Comparison of ENCODE assay signal across 8 cellular contexts in genomic region chr11:44066732-44067131, GRCh38. TPM values are rescaled to one million over a fixed set of nuclear protein-coding genes. Genes with fewer than 3 reads are reported as not detected.
DNase-seq lines count a peak whose midpoint lies in the region; ATAC-seq and TF ChIP-seq lines count a peak whose summit lies in the region.

No MANE protein-coding gene starts in this region.

- H3K27me3 ChIP-seq in DOHH2 (ENCODE audit: control insufficient read depth, low read length), result no peaks in the 10 kb centered on the region
- H3K27me3 ChIP-seq in ascending aorta, result no peaks in the 10 kb centered on the region

- H3K79me2 ChIP-seq in DOHH2 (ENCODE audit: control insufficient read depth, low read length), result no peaks in the 10 kb centered on the region

- peak overlapping the region; percentile 71 for H3K4me3 ChIP-seq in DOHH2 (ENCODE audit: low read length)
- peak overlapping the region; percentile 71 to 76 for H3K4me3 ChIP-seq in ascending aorta
- H3K4me3 ChIP-seq in iPS-18c (ENCODE audit: insufficient read depth, low read depth, low read length), result peak overlapping the region; percentile 62; the same call in 1 of the 2 replicates

- no peaks in the 10 kb centered on the region for H3F3A ChIP-seq in DOHH2 (ENCODE audit: control insufficient read depth, insufficient read depth)

- H3K27ac Mint-ChIP-seq in stimulated activated effector memory CD8-positive, alpha-beta T cell treated with anti-CD3 and anti-CD28 coated beads, Interleukin-12 subunit alpha, Interleukin-12 subunit beta, amount 100 ng/mL, for 72 hours, result peak overlapping the region; percentile 95

- H3K4me3 Mint-ChIP-seq in stimulated activated effector memory CD8-positive, alpha-beta T cell treated with anti-CD3 and anti-CD28 coated beads, Interleukin-12 subunit alpha, Interleukin-12 subunit beta, amount 100 ng/mL, for 72 hours, result peak overlapping the region; percentile 87

- intact Hi-C loops in ascending aorta (cut with DNase I), result no loop called here

- peaks cover 10% of the 10 kb centered on the region for H3K4me1 Mint-ChIP-seq in stimulated activated effector memory CD8-positive, alpha-beta T cell treated with anti-CD3 and anti-CD28 coated beads, Interleukin-12 subunit alpha, Interleukin-12 subunit beta, amount 100 ng/mL, for 72 hours

- H4K20me1 ChIP-seq in DOHH2 (ENCODE audit: control insufficient read depth, insufficient read depth, low read depth, low read length), result no peaks in the 10 kb centered on the region

- peaks cover 18% of the 10 kb centered on the region for H3K4me1 ChIP-seq in DOHH2 (ENCODE audit: control insufficient read depth, low read length)
- H3K4me1 ChIP-seq in ascending aorta, result peaks cover 0 to 10% of the 10 kb centered on the region in 2 donors

- no peak for ATAC-seq in stimulated activated effector memory CD8-positive, alpha-beta T cell treated with anti-CD3 and anti-CD28 coated beads, Interleukin-12 subunit alpha, Interleukin-12 subunit beta, amount 100 ng/mL, for 72 hours
- ATAC-seq in HG02981 (IDR thresholded peaks at IDR 0.05; ENCODE audit: unreplicated experiment), result no peak
- ATAC-seq in HG03025 (IDR thresholded peaks at IDR 0.05; ENCODE audit: low FRiP score, unreplicated experiment), result no peak

- no peaks in the 10 kb centered on the region for H3K9me3 Mint-ChIP-seq in stimulated activated effector memory CD8-positive, alpha-beta T cell treated with anti-CD3 and anti-CD28 coated beads, Interleukin-12 subunit alpha, Interleukin-12 subunit beta, amount 100 ng/mL, for 72 hours

- H3K36me3 ChIP-seq in DOHH2 (ENCODE audit: control insufficient read depth, low read length) (no peaks in the 10 kb centered on the region), ascending aorta (peaks cover 5 to 8% of the 10 kb centered on the region in 2 donors)

- peaks cover 10% of the 10 kb centered on the region for H3K36me3 Mint-ChIP-seq in stimulated activated effector memory CD8-positive, alpha-beta T cell treated with anti-CD3 and anti-CD28 coated beads, Interleukin-12 subunit alpha, Interleukin-12 subunit beta, amount 100 ng/mL, for 72 hours

- no peaks in the 10 kb centered on the region for H3K9me2 ChIP-seq in DOHH2 (replicated peaks; ENCODE audit: control insufficient read depth, low read length)

- peak overlapping the region; percentile 77 for H3K4me2 ChIP-seq in DOHH2 (ENCODE audit: low read length)

- H3K9me3 ChIP-seq in DOHH2 (ENCODE audit: control insufficient read depth, insufficient read depth, low read length), result no peaks in the 10 kb centered on the region
- H3K9me3 ChIP-seq in ascending aorta, result no peaks in the 10 kb centered on the region
- no peaks in the 10 kb centered on the region for H3K9me3 ChIP-seq in iPS-18c (ENCODE audit: control insufficient read depth, insufficient read depth, low read length)

- DNase-seq in M059J (ENCODE audit: low read depth) (peak; percentile 76), ascending aorta (ENCODE audit: low spot score in 2 of 2) (no peak), NCI-H345 treated with DMSO at 0.1 percent for 48 hours (lab: John Stamatoyannopoulos, UW; ENCODE audit: unreplicated experiment) (no peak)
- no peak for DNase-seq in stimulated activated effector memory CD8-positive, alpha-beta T cell treated with anti-CD3 and anti-CD28 coated beads, Interleukin-12 subunit alpha, Interleukin-12 subunit beta, amount 100 ng/mL, for 72 hours (ENCODE audit: low spot score in 2 of 2)

- H3K27ac ChIP-seq in DOHH2 (ENCODE audit: low read depth, low read length) (no peak overlapping the region), ascending aorta (peak overlapping the region; percentile 89 to 92)

- TF ChIP-seq CTCF in DOHH2 (IDR thresholded peaks at IDR 0.05; ENCODE audit: low read depth, low read length, poor library complexity, severe bottlenecking), result no peak
- TF ChIP-seq CTCF in ascending aorta (IDR thresholded peaks at IDR 0.05), result no peak

RNA-seq across cellular contexts. Expression of gene ACCS, which starts 0.7 kb away (rescaled TPM):
- 0.39 and 2.3 TPM in 2 replicates for total RNA-seq in M059J (2014; rRNA removed; shearing (Covaris generic))
- total RNA-seq in ascending aorta, result 8.5 TPM

RNA-seq across cellular contexts. Expression of gene ACCSL, which starts 19.0 kb away (rescaled TPM):
- total RNA-seq in M059J (2014; rRNA removed; shearing (Covaris generic)), result not detected in 2 replicates
- total RNA-seq in ascending aorta, result not detected

RNA-seq across cellular contexts. Expression of gene EXT2, which starts 28.7 kb away (rescaled TPM):
- total RNA-seq in M059J (2014; rRNA removed; shearing (Covaris generic)), result 172 and 259 TPM in 2 replicates
- total RNA-seq in ascending aorta, result 342 TPM
